ENCODE assay signal across 8 cellular contexts in genomic region chr4:54064317-54065275, GRCh38. TPM values are rescaled to one million over a fixed set of nuclear protein-coding genes. Genes with fewer than 3 reads are reported as not detected.
A peak's percentile ranks its signal among the peaks of the same experiment; 100 is the strongest.
DNase-seq lines count a peak whose midpoint lies in the region; ATAC-seq and TF ChIP-seq lines count a peak whose summit lies in the region.

TSS of gene CHIC2 (minus strand) at chr4:54064605. CDS start at chr4:54064300, 305 bp downstream.

- no peak for TF ChIP-seq CTCF in AG09319 (IDR thresholded peaks at IDR 0.05; ENCODE audit: low read depth, low read length)

- no peaks in the 10 kb centered on the region for H3K9me3 Mint-ChIP-seq in immature natural killer cell

- peaks cover 46 to 57% of the 10 kb centered on the region in 2 donors for H3K4me1 Mint-ChIP-seq in immature natural killer cell

- ATAC-seq in GM19035 (IDR thresholded peaks at IDR 0.05; ENCODE audit: unreplicated experiment) = peak; percentile 96
- ATAC-seq in HG03342 (IDR thresholded peaks at IDR 0.05; ENCODE audit: unreplicated experiment) = peak; percentile 95

- peaks cover 18 to 23% (median 20%) of the 10 kb centered on the region in 3 donors for H3K27me3 Mint-ChIP-seq in immature natural killer cell (ENCODE audit: low read depth in 3 of 3)

- DNase-seq in AG09319 (ENCODE audit: extremely low read depth, low read depth) (peak; percentile 89), NCI-H446 (lab: John Stamatoyannopoulos, UW) (peak; percentile 81 to 92), caudate nucleus (lab: John Stamatoyannopoulos, UW) (peak in 60 of 61 donors; percentile 34 to 95 (median 84)), immature natural killer cell (peak; percentile 99), smooth muscle cell of the brain vasculature (ENCODE audit: low read depth, low spot score) (peak; percentile 80)
- DNase-seq in activated CD4-positive, CD25-positive, alpha-beta regulatory T cell (lab: John Stamatoyannopoulos, UW) = peak; percentile 78 to 98 (median 94)

- H3K27ac Mint-ChIP-seq in immature natural killer cell = peak within 1 kb of the TSS; percentile 97 to 100 (median 100)

- H3K36me3 Mint-ChIP-seq in immature natural killer cell = no peaks in the 10 kb centered on the region

- H3K27ac ChIP-seq in caudate nucleus (ENCODE audit: low read depth, low read length) = peak within 1 kb of the TSS; percentile 81

- H3K4me3 Mint-ChIP-seq in immature natural killer cell = peak within 1 kb of the TSS; percentile 96 to 99 (median 98)

RNA-seq across cellular contexts. Expression of gene CHIC2, which starts in this region (rescaled TPM):
- polyA plus RNA-seq in immature natural killer cell = 10 to 100 TPM; 77.8 to 97.0 (median 88.5) TPM

Comparison
In these comparisons a context has a peak if more than half of its experiments do, and no peak if none do; other contexts are left out.
1. Peak in every context shown above with its lines: DNase-seq, ATAC-seq and H3K27ac ChIP-seq.